ENCODE assay signal across 8 cellular contexts in genomic region chr16:17470002-17470870, GRCh38. TPM values are rescaled to one million over a fixed set of nuclear protein-coding genes. Genes with fewer than 3 reads are reported as not detected.
DNase-seq lines count a peak whose midpoint lies in the region; ATAC-seq and TF ChIP-seq lines count a peak whose summit lies in the region.

No MANE protein-coding gene starts in this region.

- no peaks in the 10 kb centered on the region for H3K9me3 Mint-ChIP-seq in activated naive CD4-positive, alpha-beta T cell treated with anti-CD3 and anti-CD28 coated beads, Interleukin-2, amount 50 U/mL, for 24 hours

- peaks cover 51% of the 10 kb centered on the region for H3K79me2 ChIP-seq in MM.1S (ENCODE audit: low read length)

- peaks cover 57% of the 10 kb centered on the region for H3K4me1 Mint-ChIP-seq in activated naive CD4-positive, alpha-beta T cell treated with anti-CD3 and anti-CD28 coated beads, Interleukin-2, amount 50 U/mL, for 24 hours

- H3K9me2 ChIP-seq in MM.1S (replicated peaks; ENCODE audit: insufficient read depth, low read length): no peaks in the 10 kb centered on the region

- H3K4me3 ChIP-seq in BLaER1 treated with 17β-estradiol and CSF1 and Interleukin-3, amounts not matched to agents 10 nM and 100 nM: peak overlapping the region; percentile 86 to 99 (median 95)
- H3K4me3 ChIP-seq in MM.1S (ENCODE audit: low read length): peak overlapping the region; percentile 66
- peak overlapping the region; percentile 66 to 73 (median 68) for H3K4me3 ChIP-seq in skeletal muscle tissue (ENCODE audit: low read length in 3 of 3)

- no peak for ATAC-seq in HG03196 (IDR thresholded peaks at IDR 0.05; ENCODE audit: unreplicated experiment)
- ATAC-seq in HG02970 (IDR thresholded peaks at IDR 0.05; ENCODE audit: low FRiP score, unreplicated experiment): no peak

- H3K9me3 ChIP-seq in BLaER1 treated with 17β-estradiol and CSF1 and Interleukin-3, amounts not matched to agents 10 nM and 100 nM (replicated peaks in 1 of 11): no peaks in the 10 kb centered on the region
- H3K9me3 ChIP-seq in MM.1S (replicated peaks; ENCODE audit: insufficient read depth, low read length) (no peaks in the 10 kb centered on the region), skeletal muscle tissue (ENCODE audit: control insufficient read depth in 3 of 3, low read length in 3 of 3) (no peaks in the 10 kb centered on the region)

- H3K27me3 Mint-ChIP-seq in activated naive CD4-positive, alpha-beta T cell treated with anti-CD3 and anti-CD28 coated beads, Interleukin-2, amount 50 U/mL, for 24 hours: no peaks in the 10 kb centered on the region

- H3K9ac ChIP-seq in BLaER1 treated with 17β-estradiol and CSF1 and Interleukin-3, amounts not matched to agents 10 nM and 100 nM: peak overlapping the region; percentile 80 to 96 (median 90)
- H3K9ac ChIP-seq in MM.1S (ENCODE audit: low read length) (peak overlapping the region; percentile 78), skeletal muscle tissue (ENCODE audit: low read depth in 1 of 3, low read length in 3 of 3) (peak overlapping the region; percentile 40 to 65 (median 48))

- H2AFZ ChIP-seq in MM.1S (ENCODE audit: low read length): no peak overlapping the region

- H3K27me3 ChIP-seq in BLaER1 treated with 17β-estradiol and CSF1 and Interleukin-3, amounts not matched to agents 10 nM and 100 nM: peaks cover 0 to 16% (median 0%) of the 10 kb centered on the region in 11 experiments; a peak in 4 of 22 replicates
- H3K27me3 ChIP-seq in MM.1S (replicated peaks; ENCODE audit: insufficient read depth, low read length) (no peaks in the 10 kb centered on the region), skeletal muscle tissue (ENCODE audit: control insufficient read depth in 3 of 3, insufficient read depth in 3 of 3, low read length in 3 of 3) (peaks cover 19 to 43% (median 20%) of the 10 kb centered on the region in 3 donors)

- peaks cover 0 to 26% (median 5%) of the 10 kb centered on the region in 11 experiments; a peak in 10 of 22 replicates for H3K36me3 ChIP-seq in BLaER1 treated with 17β-estradiol and CSF1 and Interleukin-3, amounts not matched to agents 10 nM and 100 nM
- H3K36me3 ChIP-seq in MM.1S (replicated peaks; ENCODE audit: insufficient read depth, low read length) (no peaks in the 10 kb centered on the region), skeletal muscle tissue (ENCODE audit: control insufficient read depth in 3 of 3, insufficient read depth in 3 of 3, low read length in 3 of 3) (no peaks in the 10 kb centered on the region)

- H3K36me3 Mint-ChIP-seq in activated naive CD4-positive, alpha-beta T cell treated with anti-CD3 and anti-CD28 coated beads, Interleukin-2, amount 50 U/mL, for 24 hours: peaks cover 2% of the 10 kb centered on the region

- peaks cover 53 to 75% (median 72%) of the 10 kb centered on the region in 10 experiments for H3K4me1 ChIP-seq in BLaER1 treated with 17β-estradiol and CSF1 and Interleukin-3, amounts not matched to agents 10 nM and 100 nM
- H3K4me1 ChIP-seq in MM.1S (ENCODE audit: low read length) (peaks cover 8% of the 10 kb centered on the region; the same call in 1 of the 2 replicates), skeletal muscle tissue (ENCODE audit: control insufficient read depth in 3 of 3, insufficient read depth in 3 of 3, low read length in 3 of 3) (peaks cover 23 to 28% (median 23%) of the 10 kb centered on the region in 3 donors)

- H4K20me1 ChIP-seq in BLaER1 treated with 17β-estradiol and CSF1 and Interleukin-3, amounts not matched to agents 10 nM and 100 nM: peaks cover 0 to 50% (median 33%) of the 10 kb centered on the region in 11 experiments; a peak in 15 of 22 replicates
- H4K20me1 ChIP-seq in MM.1S (ENCODE audit: insufficient read depth, low read length): no peaks in the 10 kb centered on the region

- TF ChIP-seq CTCF in MM.1S (IDR thresholded peaks at IDR 0.05; ENCODE audit: low read length): no peak

- H3K27ac Mint-ChIP-seq in activated naive CD4-positive, alpha-beta T cell treated with anti-CD3 and anti-CD28 coated beads, Interleukin-2, amount 50 U/mL, for 24 hours: peak overlapping the region; percentile 85

- peak overlapping the region; percentile 91 for H3K4me3 Mint-ChIP-seq in activated naive CD4-positive, alpha-beta T cell treated with anti-CD3 and anti-CD28 coated beads, Interleukin-2, amount 50 U/mL, for 24 hours

- peak; percentile 16 for DNase-seq in MM.1S
- DNase-seq in hepatic stellate cell (ENCODE audit: low spot score): peak; percentile 31
- no peak for DNase-seq in NCI-H1694 (lab: John Stamatoyannopoulos, UW)

- peak overlapping the region; percentile 89 to 100 (median 96) for H3K4me2 ChIP-seq in BLaER1 treated with 17β-estradiol and CSF1 and Interleukin-3, amounts not matched to agents 10 nM and 100 nM
- H3K4me2 ChIP-seq in MM.1S (ENCODE audit: low read depth, low read length): peak overlapping the region; percentile 87

- peak overlapping the region in 10 of 11 experiments; percentile 60 to 94 (median 90); a peak in 21 of 22 replicates for H3K27ac ChIP-seq in BLaER1 treated with 17β-estradiol and CSF1 and Interleukin-3, amounts not matched to agents 10 nM and 100 nM
- peak overlapping the region; percentile 18; the same call in 1 of the 2 replicates for H3K27ac ChIP-seq in MM.1S (ENCODE audit: low read length)
- peak overlapping the region; percentile 65 for H3K27ac ChIP-seq in skeletal muscle tissue (ENCODE audit: low read depth, low read length)

- H3F3A ChIP-seq in MM.1S (ENCODE audit: insufficient read depth, low read length): peaks cover 16% of the 10 kb centered on the region; the same call in 1 of the 2 replicates

RNA-seq across cellular contexts. Expression of gene XYLT1, which starts 0.5 kb away (rescaled TPM):
- 9.4 TPM for total RNA-seq in skeletal muscle tissue

Comparison
In these comparisons a context has a peak if more than half of its experiments do, and no peak if none do; other contexts are left out.
1. H3K27ac ChIP-seq: peak in every context shown above with its lines; median percentile 90 in BLaER1 treated with 17β-estradiol and CSF1 and Interleukin-3, amounts not matched to agents 10 nM and 100 nM; 65 in skeletal muscle tissue; 18 in MM.1S.